ENCODE assay signal across 1 cellular context in the genomic region with DNA sequence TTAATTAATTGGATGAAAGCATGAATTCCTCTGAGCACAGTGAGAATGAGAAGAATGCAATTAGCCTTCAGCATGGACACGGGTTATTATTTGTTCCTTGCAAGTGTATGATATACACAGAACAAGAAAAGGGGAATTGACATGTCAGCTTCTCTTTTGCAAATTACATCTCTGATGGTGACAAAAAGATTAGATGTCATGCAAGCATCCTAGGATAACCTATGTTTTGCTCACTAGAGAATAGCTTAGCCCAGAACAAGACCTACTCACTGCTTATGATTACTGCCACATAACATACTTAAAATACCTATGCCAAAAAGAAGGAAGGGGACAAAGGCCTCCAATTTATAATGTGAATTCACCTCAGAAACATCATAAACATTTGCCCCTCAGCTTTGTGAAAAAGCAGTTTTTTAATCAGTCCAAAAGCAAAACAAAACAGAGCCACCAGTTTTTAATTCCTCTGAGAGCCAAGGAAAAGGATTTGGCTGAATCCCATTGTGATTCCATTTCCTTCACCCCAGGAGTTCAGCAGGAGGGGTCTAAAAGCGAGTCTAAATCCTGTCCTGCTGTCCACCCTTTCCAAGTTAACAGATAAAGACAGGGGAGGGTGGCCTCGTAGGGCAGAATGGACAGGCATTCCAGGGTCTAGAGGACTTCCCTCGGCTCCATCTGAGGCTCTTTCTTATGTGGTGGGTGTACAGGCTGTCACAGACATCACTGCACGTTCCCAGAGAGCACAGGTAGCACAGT.
TF ChIP-seq lines count a peak whose summit lies in the region.

No MANE protein-coding gene starts in this region.

TF ChIP-seq in GM23338, 12 proteins besides CTCF, POLR2A, EP300 and RAD21 (continued from another document):
- no peak for TF ChIP-seq JUNB (IDR thresholded peaks at IDR 0.05; ENCODE audit: unreplicated experiment)
- no peak for TF ChIP-seq ZNF331 (CRISPR knock-in tag; IDR thresholded peaks at IDR 0.05; ENCODE audit: low read depth)
- TF ChIP-seq CREB1 (CRISPR knock-in tag; IDR thresholded peaks at IDR 0.05; ENCODE audit: low read depth), result no peak
- TF ChIP-seq ZNF462 (CRISPR knock-in tag; IDR thresholded peaks at IDR 0.05), result no peak
- no peak for TF ChIP-seq NANOG (IDR thresholded peaks at IDR 0.05; ENCODE audit: borderline replicate concordance)
